Comparison of ENCODE assay signal across 1 cellular context in the genomic region with DNA sequence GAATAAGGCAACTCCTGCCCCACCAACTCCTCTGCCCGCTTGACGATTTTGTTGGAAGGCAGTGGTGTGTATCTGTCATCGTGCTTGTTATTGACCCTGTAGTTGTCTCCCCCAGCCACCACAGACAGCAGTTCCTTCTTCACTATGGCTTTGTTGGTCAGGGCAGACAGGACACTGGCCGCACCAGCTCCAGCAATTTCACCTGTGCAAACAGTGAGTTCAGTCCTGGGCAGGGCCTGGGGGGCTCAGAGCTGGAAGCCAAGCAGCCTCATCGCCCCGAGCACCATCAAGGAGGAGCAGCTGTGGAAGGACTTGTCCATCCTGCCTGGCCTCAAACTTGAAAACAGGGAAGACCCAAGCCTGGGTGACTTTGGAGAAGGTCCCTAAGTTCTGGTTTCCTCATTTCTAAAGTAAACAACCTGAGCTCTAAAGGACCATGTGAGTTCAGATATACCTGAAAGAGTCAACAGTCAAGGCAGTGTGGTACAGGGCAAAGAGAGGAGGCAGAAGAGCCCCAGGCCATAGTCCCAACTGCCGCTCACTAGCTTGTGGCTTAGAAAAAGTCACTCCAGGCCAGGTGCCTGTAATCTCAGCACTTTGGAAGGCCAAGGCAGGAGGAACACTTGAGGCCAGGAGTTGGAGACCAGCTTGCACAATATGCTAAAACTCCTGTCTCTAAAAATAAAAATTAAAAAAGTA.
TF ChIP-seq lines count a peak whose summit lies in the region.

No MANE protein-coding gene starts in this region.

TF ChIP-seq in K562, 482 proteins besides CTCF, POLR2A, EP300 and RAD21:
- no peak for TF ChIP-seq SMC3 (conservative IDR thresholded peaks at IDR 0.05; ENCODE audit: insufficient read depth, low read depth, low read length)
- no peak for TF ChIP-seq TOE1 (IDR thresholded peaks at IDR 0.05; ENCODE audit: borderline replicate concordance)
- TF ChIP-seq TOE1 (CRISPR knock-in tag; IDR thresholded peaks at IDR 0.05; ENCODE audit: borderline replicate concordance, low read depth): no peak
- no peak for TF ChIP-seq NFIX (CRISPR knock-in tag; IDR thresholded peaks at IDR 0.05; ENCODE audit: low read depth)
- TF ChIP-seq FOXA3 (CRISPR knock-in tag; conservative IDR thresholded peaks at IDR 0.05 in 1 of 2, IDR thresholded peaks at IDR 0.05 in 1 of 2): peak in 1 of 2 experiments; percentile 60; a peak in 2 of 4 replicates
- no peak for TF ChIP-seq ZBTB17 (CRISPR knock-in tag; IDR thresholded peaks at IDR 0.05)
- TF ChIP-seq, protein P1, sequence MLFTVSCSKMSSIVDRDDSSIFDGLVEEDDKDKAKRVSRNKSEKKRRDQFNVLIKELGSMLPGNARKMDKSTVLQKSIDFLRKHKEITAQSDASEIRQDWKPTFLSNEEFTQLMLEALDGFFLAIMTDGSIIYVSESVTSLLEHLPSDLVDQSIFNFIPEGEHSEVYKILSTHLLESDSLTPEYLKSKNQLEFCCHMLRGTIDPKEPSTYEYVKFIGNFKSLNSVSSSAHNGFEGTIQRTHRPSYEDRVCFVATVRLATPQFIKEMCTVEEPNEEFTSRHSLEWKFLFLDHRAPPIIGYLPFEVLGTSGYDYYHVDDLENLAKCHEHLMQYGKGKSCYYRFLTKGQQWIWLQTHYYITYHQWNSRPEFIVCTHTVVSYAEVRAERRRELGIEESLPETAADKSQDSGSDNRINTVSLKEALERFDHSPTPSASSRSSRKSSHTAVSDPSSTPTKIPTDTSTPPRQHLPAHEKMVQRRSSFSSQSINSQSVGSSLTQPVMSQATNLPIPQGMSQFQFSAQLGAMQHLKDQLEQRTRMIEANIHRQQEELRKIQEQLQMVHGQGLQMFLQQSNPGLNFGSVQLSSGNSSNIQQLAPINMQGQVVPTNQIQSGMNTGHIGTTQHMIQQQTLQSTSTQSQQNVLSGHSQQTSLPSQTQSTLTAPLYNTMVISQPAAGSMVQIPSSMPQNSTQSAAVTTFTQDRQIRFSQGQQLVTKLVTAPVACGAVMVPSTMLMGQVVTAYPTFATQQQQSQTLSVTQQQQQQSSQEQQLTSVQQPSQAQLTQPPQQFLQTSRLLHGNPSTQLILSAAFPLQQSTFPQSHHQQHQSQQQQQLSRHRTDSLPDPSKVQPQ (CRISPR knock-in tag; IDR thresholded peaks at IDR 0.05; ENCODE audit: borderline replicate concordance): no peak
- no peak for TF ChIP-seq MAZ (CRISPR knock-in tag; conservative IDR thresholded peaks at IDR 0.05 in 1 of 2, IDR thresholded peaks at IDR 0.05 in 1 of 2)
- no peak for TF ChIP-seq GTF2E2 (tag; IDR thresholded peaks at IDR 0.05)
- TF ChIP-seq SPI1 (IDR thresholded peaks at IDR 0.05; ENCODE audit: borderline replicate concordance, low read depth, low read length): peak; percentile 49; the same call in 1 of the 2 replicates
- TF ChIP-seq, protein P2, sequence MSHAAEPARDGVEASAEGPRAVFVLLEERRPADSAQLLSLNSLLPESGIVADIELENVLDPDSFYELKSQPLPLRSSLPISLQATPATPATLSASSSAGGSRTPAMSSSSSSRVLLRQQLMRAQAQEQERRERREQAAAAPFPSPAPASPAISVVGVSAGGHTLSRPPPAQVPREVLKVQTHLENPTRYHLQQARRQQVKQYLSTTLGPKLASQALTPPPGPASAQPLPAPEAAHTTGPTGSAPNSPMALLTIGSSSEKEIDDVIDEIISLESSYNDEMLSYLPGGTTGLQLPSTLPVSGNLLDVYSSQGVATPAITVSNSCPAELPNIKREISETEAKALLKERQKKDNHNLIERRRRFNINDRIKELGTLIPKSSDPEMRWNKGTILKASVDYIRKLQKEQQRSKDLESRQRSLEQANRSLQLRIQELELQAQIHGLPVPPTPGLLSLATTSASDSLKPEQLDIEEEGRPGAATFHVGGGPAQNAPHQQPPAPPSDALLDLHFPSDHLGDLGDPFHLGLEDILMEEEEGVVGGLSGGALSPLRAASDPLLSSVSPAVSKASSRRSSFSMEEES (CRISPR knock-in tag; IDR thresholded peaks at IDR 0.05): no peak
- no peak for TF ChIP-seq GATAD2B (IDR thresholded peaks at IDR 0.05; ENCODE audit: borderline replicate concordance)
- no peak for TF ChIP-seq ZNF282 (CRISPR knock-in tag; IDR thresholded peaks at IDR 0.05)
- TF ChIP-seq, protein P3, sequence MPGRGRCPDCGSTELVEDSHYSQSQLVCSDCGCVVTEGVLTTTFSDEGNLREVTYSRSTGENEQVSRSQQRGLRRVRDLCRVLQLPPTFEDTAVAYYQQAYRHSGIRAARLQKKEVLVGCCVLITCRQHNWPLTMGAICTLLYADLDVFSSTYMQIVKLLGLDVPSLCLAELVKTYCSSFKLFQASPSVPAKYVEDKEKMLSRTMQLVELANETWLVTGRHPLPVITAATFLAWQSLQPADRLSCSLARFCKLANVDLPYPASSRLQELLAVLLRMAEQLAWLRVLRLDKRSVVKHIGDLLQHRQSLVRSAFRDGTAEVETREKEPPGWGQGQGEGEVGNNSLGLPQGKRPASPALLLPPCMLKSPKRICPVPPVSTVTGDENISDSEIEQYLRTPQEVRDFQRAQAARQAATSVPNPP (IDR thresholded peaks at IDR 0.05; ENCODE audit: borderline replicate concordance, insufficient read depth, insufficient read length): no peak
- no peak for TF ChIP-seq KLF1 (tag; IDR thresholded peaks at IDR 0.05)
- no peak for TF ChIP-seq SAP30 (IDR thresholded peaks at IDR 0.05; ENCODE audit: borderline replicate concordance, insufficient read depth, low read depth, low read length, poor library complexity, severe bottlenecking)
- no peak for TF ChIP-seq HMG20B (CRISPR knock-in tag; IDR thresholded peaks at IDR 0.05)
- TF ChIP-seq ZNF324 (CRISPR knock-in tag; IDR thresholded peaks at IDR 0.05): no peak
TF ChIP-seq in K562: peak in this region for 2.
